In the genomic region with DNA sequence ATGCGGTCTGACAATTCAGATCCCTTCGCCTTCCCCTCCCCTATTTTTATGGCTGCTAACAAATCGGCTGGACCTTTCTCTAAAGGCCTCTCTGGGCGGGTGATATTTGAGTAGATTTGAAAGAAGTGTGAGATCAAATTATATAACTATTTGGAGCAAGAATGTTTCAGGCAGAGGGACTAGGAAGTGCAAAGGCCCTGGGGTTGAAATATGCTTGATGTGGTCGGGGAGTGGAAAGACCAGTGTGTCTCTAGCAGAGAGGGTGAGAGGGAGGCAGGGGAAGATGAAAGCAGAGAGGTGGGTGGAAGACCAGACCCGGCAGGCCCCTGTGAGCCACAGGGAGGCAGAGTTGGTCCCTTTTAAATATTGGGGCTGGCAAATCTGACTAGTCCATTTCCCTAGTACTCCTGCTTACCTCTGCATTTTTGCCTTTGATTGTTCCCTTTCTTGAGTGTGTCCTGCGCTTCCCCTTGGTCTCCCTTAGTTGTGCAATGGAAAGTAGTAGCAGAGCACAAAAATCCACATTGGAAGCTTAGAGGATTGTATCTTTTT, we compare ENCODE assay signal across 2 cellular contexts.
TF ChIP-seq lines count a peak whose summit lies in the region.

No MANE protein-coding gene starts in this region.

TF ChIP-seq in liver, 16 proteins besides CTCF, POLR2A, EP300 and RAD21 (continued from another document):
- TF ChIP-seq MAX (IDR thresholded peaks at IDR 0.05) (no peak), NR2F2 (IDR thresholded peaks at IDR 0.05) (no peak), FOXA2 (IDR thresholded peaks at IDR 0.05) (no peak), REST (IDR thresholded peaks at IDR 0.05) (no peak), HNF4G (IDR thresholded peaks at IDR 0.05) (no peak), EGR1 (IDR thresholded peaks at IDR 0.05; ENCODE audit: low read depth in 2 of 2) (no peak), TAF1 (conservative IDR thresholded peaks at IDR 0.05) (no peak), JUND (IDR thresholded peaks at IDR 0.05) (no peak), GABPA (IDR thresholded peaks at IDR 0.05 in 1 of 2, conservative IDR thresholded peaks at IDR 0.05 in 1 of 2) (no peak), FOXA1 (IDR thresholded peaks at IDR 0.05) (no peak), YY1 (IDR thresholded peaks at IDR 0.05) (no peak), RXRA (IDR thresholded peaks at IDR 0.05) (no peak)
- TF ChIP-seq, protein P1, sequence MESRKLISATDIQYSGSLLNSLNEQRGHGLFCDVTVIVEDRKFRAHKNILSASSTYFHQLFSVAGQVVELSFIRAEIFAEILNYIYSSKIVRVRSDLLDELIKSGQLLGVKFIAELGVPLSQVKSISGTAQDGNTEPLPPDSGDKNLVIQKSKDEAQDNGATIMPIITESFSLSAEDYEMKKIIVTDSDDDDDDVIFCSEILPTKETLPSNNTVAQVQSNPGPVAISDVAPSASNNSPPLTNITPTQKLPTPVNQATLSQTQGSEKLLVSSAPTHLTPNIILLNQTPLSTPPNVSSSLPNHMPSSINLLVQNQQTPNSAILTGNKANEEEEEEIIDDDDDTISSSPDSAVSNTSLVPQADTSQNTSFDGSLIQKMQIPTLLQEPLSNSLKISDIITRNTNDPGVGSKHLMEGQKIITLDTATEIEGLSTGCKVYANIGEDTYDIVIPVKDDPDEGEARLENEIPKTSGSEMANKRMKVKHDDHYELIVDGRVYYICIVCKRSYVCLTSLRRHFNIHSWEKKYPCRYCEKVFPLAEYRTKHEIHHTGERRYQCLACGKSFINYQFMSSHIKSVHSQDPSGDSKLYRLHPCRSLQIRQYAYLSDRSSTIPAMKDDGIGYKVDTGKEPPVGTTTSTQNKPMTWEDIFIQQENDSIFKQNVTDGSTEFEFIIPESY (IDR thresholded peaks at IDR 0.05) = no peak

TF ChIP-seq in HepG2, 621 proteins besides CTCF, POLR2A, EP300 and RAD21 (continued from another document):
- TF ChIP-seq ZNF790 (CRISPR knock-in tag; IDR thresholded peaks at IDR 0.05; ENCODE audit: borderline replicate concordance) = no peak
- TF ChIP-seq GPBP1L1 (CRISPR knock-in tag; IDR thresholded peaks at IDR 0.05) = no peak
- no peak for TF ChIP-seq ZNF441 (CRISPR knock-in tag; IDR thresholded peaks at IDR 0.05; ENCODE audit: borderline replicate concordance)
- TF ChIP-seq EHMT2 (IDR thresholded peaks at IDR 0.05; ENCODE audit: borderline replicate concordance, low read depth, low read length) = no peak
- no peak for TF ChIP-seq ZBTB34 (CRISPR knock-in tag; IDR thresholded peaks at IDR 0.05)
- TF ChIP-seq ISX (CRISPR knock-in tag; conservative IDR thresholded peaks at IDR 0.05) = no peak
- no peak for TF ChIP-seq THRA (CRISPR knock-in tag; IDR thresholded peaks at IDR 0.05; ENCODE audit: borderline replicate concordance)
- TF ChIP-seq RBAK (CRISPR knock-in tag; IDR thresholded peaks at IDR 0.05) = no peak
- TF ChIP-seq ZKSCAN5 (CRISPR knock-in tag; IDR thresholded peaks at IDR 0.05) = no peak
- no peak for TF ChIP-seq KAT7 (CRISPR knock-in tag; IDR thresholded peaks at IDR 0.05; ENCODE audit: borderline replicate concordance)
- no peak for TF ChIP-seq PAX8 (CRISPR knock-in tag; IDR thresholded peaks at IDR 0.05; ENCODE audit: borderline replicate concordance)
- TF ChIP-seq NBN (conservative IDR thresholded peaks at IDR 0.05) = no peak
TF ChIP-seq in HepG2: peak in this region for 0.
